ENCODE assay signal across 22 cellular contexts in genomic region chr5:65512170-65512937, GRCh38. TPM values are rescaled to one million over a fixed set of nuclear protein-coding genes. Genes with fewer than 3 reads are reported as not detected.
DNase-seq lines count a peak whose midpoint lies in the region; ATAC-seq, FAIRE-seq and TF ChIP-seq lines count a peak whose summit lies in the region.
"Had no signal": no experiment of that assay in that cellular context is flagged by ENCODE, and none has a peak within 500 bp of the region (broad histone marks: within the 10 kb centered on the region; RNA-seq: fewer than 3 reads in every experiment).

No MANE protein-coding gene starts in this region.

- ATAC-seq in CD8-positive, alpha-beta T cell: no peak
- no peak for ATAC-seq in activated CD4-positive, alpha-beta T cell treated with anti-CD3 and anti-CD28 coated beads for 36 hours
- ATAC-seq: foreskin keratinocyte had no signal

- DNase-seq in GM19239 (ENCODE audit: insufficient read length, low spot score) (no peak), LoVo (ENCODE audit: low spot score) (peak; percentile 19), epithelial cell of esophagus (ENCODE audit: low read depth) (peak; percentile 56), myocyte (ENCODE audit: low read depth) (peak; percentile 7), GM12891 (ENCODE audit: insufficient read length, low spot score) (no peak)
- no peak for DNase-seq in CD8-positive, alpha-beta T cell
- no peak for DNase-seq in activated CD4-positive, alpha-beta T cell treated with anti-CD3 and anti-CD28 coated beads for 36 hours
- DNase-seq: activated CD4-positive, alpha-beta T cell treated with anti-CD3 and anti-CD28 coated beads, Interleukin-2, amount 50 U/mL, for 4 hours; adrenal gland; CD4-positive, alpha-beta memory T cell; foreskin keratinocyte; immature natural killer cell; Kasumi-1; NCI-H1092 treated with DMSO at 0.1 percent for 48 hours; NCI-H2029 treated with DMSO at 0.1 percent for 48 hours; NCI-H446 treated with DMSO at 0.1 percent for 48 hours had no signal

- no peaks in the 10 kb centered on the region for H3K27me3 Mint-ChIP-seq in CD8-positive, alpha-beta T cell (ENCODE audit: low read depth)
- no peaks in the 10 kb centered on the region for H3K27me3 Mint-ChIP-seq in activated CD4-positive, alpha-beta T cell treated with anti-CD3 and anti-CD28 coated beads for 36 hours
- H3K27me3 Mint-ChIP-seq: CD4-positive, alpha-beta memory T cell; dendritic cell treated with granulocyte-macrophage colony-stimulating factor and Interleukin-4, amounts not matched to agents 40 ng/mL and 50 ng/mL, for 4 days had no signal

- no peaks in the 10 kb centered on the region for H3K27me3 ChIP-seq in CD8-positive, alpha-beta T cell (ENCODE audit: insufficient read depth, low read length)
- H3K27me3 ChIP-seq: adrenal gland, cardiac muscle cell, foreskin keratinocyte, hepatocyte had no signal

- intact Hi-C loops in CD8-positive, alpha-beta T cell (cut with DNase I, micrococcal nuclease): no loop called here
- intact Hi-C loops in activated CD4-positive, alpha-beta T cell treated with anti-CD3 and anti-CD28 coated beads for 36 hours (cut with DNase I, micrococcal nuclease): no loop called here

- CTCF ChIA-PET in CD8-positive, alpha-beta T cell (lab: Charles Lee): no interaction called here
- CTCF ChIA-PET in activated CD4-positive, alpha-beta T cell treated with anti-CD3 and anti-CD28 coated beads for 36 hours (lab: Charles Lee): no interaction called here

- H3K4me3 ChIP-seq in epithelial cell of esophagus (ENCODE audit: low read length): no peak overlapping the region
- H3K4me3 ChIP-seq in CD8-positive, alpha-beta T cell (ENCODE audit: low read depth, low read length): no peak overlapping the region
- H3K4me3 ChIP-seq: adrenal gland, cardiac muscle cell, hepatocyte, thoracic aorta had no signal

- no peaks in the 10 kb centered on the region for H3K9me3 Mint-ChIP-seq in CD8-positive, alpha-beta T cell
- no peaks in the 10 kb centered on the region for H3K9me3 Mint-ChIP-seq in activated CD4-positive, alpha-beta T cell treated with anti-CD3 and anti-CD28 coated beads for 36 hours (ENCODE audit: low read depth)
- H3K9me3 Mint-ChIP-seq: dendritic cell treated with granulocyte-macrophage colony-stimulating factor and Interleukin-4, amounts not matched to agents 40 ng/mL and 50 ng/mL, for 4 days; immature natural killer cell had no signal

- H3K9me3 ChIP-seq in CD8-positive, alpha-beta T cell (ENCODE audit: low read length): no peaks in the 10 kb centered on the region
- H3K9me3 ChIP-seq: adrenal gland, thoracic aorta had no signal

- FAIRE-seq in GM19239 (lab: Jason Lieb, UNC) (peak; percentile 21), GM12891 (lab: Jason Lieb, UNC) (no peak)
- FAIRE-seq: endometrium had no signal

- H3K4me1 ChIP-seq in CD8-positive, alpha-beta T cell (ENCODE audit: insufficient read depth, low read length): no peaks in the 10 kb centered on the region
- H3K4me1 ChIP-seq: adrenal gland, foreskin keratinocyte had no signal

- H3K36me3 Mint-ChIP-seq in CD8-positive, alpha-beta T cell: no peaks in the 10 kb centered on the region
- peaks cover 6% of the 10 kb centered on the region for H3K36me3 Mint-ChIP-seq in activated CD4-positive, alpha-beta T cell treated with anti-CD3 and anti-CD28 coated beads for 36 hours (ENCODE audit: low read depth)

- H3K36me3 ChIP-seq in CD8-positive, alpha-beta T cell (ENCODE audit: insufficient read depth, low read length): no peaks in the 10 kb centered on the region
- H3K36me3 ChIP-seq: adrenal gland, cardiac muscle cell, thoracic aorta had no signal

- no peak overlapping the region for H3K27ac ChIP-seq in CD8-positive, alpha-beta T cell (ENCODE audit: low read depth, low read length)
- H3K27ac ChIP-seq: adrenal gland, cardiac muscle cell, foreskin keratinocyte, hepatocyte, thoracic aorta, VCaP had no signal

- POLR2A ChIA-PET in CD8-positive, alpha-beta T cell (lab: Charles Lee): no interaction called here
- POLR2A ChIA-PET in activated CD4-positive, alpha-beta T cell treated with anti-CD3 and anti-CD28 coated beads for 36 hours (lab: Charles Lee): no interaction called here

- no peaks in the 10 kb centered on the region for H3K4me1 Mint-ChIP-seq in CD8-positive, alpha-beta T cell (ENCODE audit: low read depth)
- no peaks in the 10 kb centered on the region for H3K4me1 Mint-ChIP-seq in activated CD4-positive, alpha-beta T cell treated with anti-CD3 and anti-CD28 coated beads for 36 hours
- H3K4me1 Mint-ChIP-seq: immature natural killer cell had no signal

- H3K4me3 Mint-ChIP-seq in CD8-positive, alpha-beta T cell: no peak overlapping the region
- no peak overlapping the region for H3K4me3 Mint-ChIP-seq in activated CD4-positive, alpha-beta T cell treated with anti-CD3 and anti-CD28 coated beads for 36 hours
- H3K4me3 Mint-ChIP-seq: CD4-positive, alpha-beta memory T cell; dendritic cell treated with granulocyte-macrophage colony-stimulating factor and Interleukin-4, amounts not matched to agents 40 ng/mL and 50 ng/mL, for 4 days; immature natural killer cell had no signal

- no peak for TF ChIP-seq POLR2A in GM12891 (IDR thresholded peaks at IDR 0.05; ENCODE audit: low read depth, low read length)

- TF ChIP-seq CTCF in epithelial cell of esophagus (IDR thresholded peaks at IDR 0.05; ENCODE audit: insufficient read depth, low read depth, low read length, missing control alignments): no peak
- TF ChIP-seq CTCF in CD8-positive, alpha-beta T cell (IDR thresholded peaks at IDR 0.05): no peak

- no peak overlapping the region for H3K27ac Mint-ChIP-seq in CD8-positive, alpha-beta T cell
- H3K27ac Mint-ChIP-seq in activated CD4-positive, alpha-beta T cell treated with anti-CD3 and anti-CD28 coated beads for 36 hours: no peak overlapping the region
- H3K27ac Mint-ChIP-seq: CD4-positive, alpha-beta memory T cell; dendritic cell treated with granulocyte-macrophage colony-stimulating factor and Interleukin-4, amounts not matched to agents 40 ng/mL and 50 ng/mL, for 4 days; immature natural killer cell had no signal

TF ChIP-seq in GM12891, 5 proteins besides CTCF, POLR2A, EP300 and RAD21:
- no peak for TF ChIP-seq POLR2AphosphoS5 (IDR thresholded peaks at IDR 0.05; ENCODE audit: low read depth, low read length)
- no peak for TF ChIP-seq SPI1 (IDR thresholded peaks at IDR 0.05; ENCODE audit: low read depth, low read length)
- no peak for TF ChIP-seq TAF1 (IDR thresholded peaks at IDR 0.05; ENCODE audit: low read depth, low read length)
- no peak for TF ChIP-seq POU2F2 (IDR thresholded peaks at IDR 0.05; ENCODE audit: low read depth, low read length)
- TF ChIP-seq PAX5 (IDR thresholded peaks at IDR 0.05; ENCODE audit: insufficient read depth, low read length, severe bottlenecking): no peak

RNA-seq across cellular contexts. Expression of gene ADAMTS6, which starts 30.6 kb away (rescaled TPM):
- 13.2 and 17.0 TPM in 2 replicates for total RNA-seq in myocyte
- polyA plus RNA-seq in myocyte (2012): 7.9 TPM
- total RNA-seq in CD8-positive, alpha-beta T cell: 1 to 10 TPM; 4.0 to 4.3 TPM
- total RNA-seq in activated CD4-positive, alpha-beta T cell treated with anti-CD3 and anti-CD28 coated beads for 36 hours: 1 to 10 TPM in 1 of 2 experiments, under 1 TPM in 1; 0.96 to 1.3 TPM
- polyA plus RNA-seq in GM12891 (2012; ENCODE audit: low read depth, missing spikeins): 2.3 TPM
- polyA plus RNA-seq: immature natural killer cell had no signal

RNA-seq across cellular contexts. Expression of gene CENPK, which starts 50.6 kb away (rescaled TPM):
- 0.96 and 1.5 TPM in 2 replicates for total RNA-seq in myocyte
- polyA plus RNA-seq in myocyte (2012): 1.2 TPM
- total RNA-seq in CD8-positive, alpha-beta T cell: 1 to 10 TPM; 5.1 to 5.3 TPM
- total RNA-seq in activated CD4-positive, alpha-beta T cell treated with anti-CD3 and anti-CD28 coated beads for 36 hours: 10 to 100 TPM; 70.5 to 77.5 TPM
- polyA plus RNA-seq in GM12891 (2012; ENCODE audit: low read depth, missing spikeins): 22.7 TPM

RNA-seq across cellular contexts. Expression of gene PPWD1, which starts 50.7 kb away (rescaled TPM):
- 24.2 and 25.4 TPM in 2 replicates for total RNA-seq in myocyte
- polyA plus RNA-seq in myocyte (2012): 13.4 TPM
- 10 to 100 TPM; 78.8 to 81.5 TPM for total RNA-seq in CD8-positive, alpha-beta T cell
- total RNA-seq in activated CD4-positive, alpha-beta T cell treated with anti-CD3 and anti-CD28 coated beads for 36 hours: 10 to 100 TPM; 43.0 to 44.0 TPM
- 22.3 TPM for polyA plus RNA-seq in GM12891 (2012; ENCODE audit: low read depth, missing spikeins)

Comparison
In these comparisons a context has a peak if more than half of its experiments do, and no peak if none do; other contexts are left out.
1. DNase-seq: peak in LoVo (single experiment), epithelial cell of esophagus (single experiment) and myocyte (single experiment); none in GM19239 (single experiment), CD8-positive, alpha-beta T cell (0 of 7), activated CD4-positive, alpha-beta T cell treated with anti-CD3 and anti-CD28 coated beads for 36 hours (single experiment) and GM12891 (single experiment).
2. RNA of gene CENPK, which starts 50.6 kb away (total RNA-seq): 70.5 to 77.5 TPM in activated CD4-positive, alpha-beta T cell treated with anti-CD3 and anti-CD28 coated beads for 36 hours; 5.1 to 5.3 TPM in CD8-positive, alpha-beta T cell and 0.96 to 1.5 TPM in myocyte; every median in the first group is over 10 times any median in the second.